6 cellular contexts compared by ENCODE assay signal in the genomic region with DNA sequence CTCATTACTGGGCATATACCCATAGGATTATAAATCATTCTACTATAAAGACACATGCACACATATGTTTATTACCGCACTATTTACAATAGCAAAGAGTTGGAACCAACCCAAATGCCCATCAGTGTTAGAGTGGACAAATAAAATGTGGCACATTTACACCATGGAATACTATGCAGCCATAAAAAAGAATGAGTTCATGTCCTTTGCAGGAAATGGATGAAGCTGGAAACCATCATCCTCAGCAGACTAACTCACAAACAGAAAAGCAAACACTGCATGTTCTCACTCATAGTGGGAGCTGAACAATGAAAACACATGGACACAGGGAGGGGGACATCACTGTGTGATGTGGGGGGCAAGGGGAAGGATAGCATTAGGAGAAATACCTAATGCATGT. TPM values are rescaled to one million over a fixed set of nuclear protein-coding genes. Genes with fewer than 3 reads are reported as not detected.
DNase-seq lines count a peak whose midpoint lies in the region; ATAC-seq, FAIRE-seq and TF ChIP-seq lines count a peak whose summit lies in the region.
"Not testable (repeated sequence)": the region's sequence is repeated elsewhere in the genome, so short reads cannot be mapped to it uniquely, and the experiment has no call there.

No MANE protein-coding gene starts in this region.

- H3K9me1 ChIP-seq in K562 (ENCODE audit: control insufficient read depth, insufficient read depth, low read length), result not testable (repeated sequence)

- peaks cover 14% of the 10 kb centered on the region for H3K4me1 Mint-ChIP-seq in CD14-positive monocyte
- peaks cover 14% of the 10 kb centered on the region for H3K4me1 Mint-ChIP-seq in dendritic cell treated with granulocyte-macrophage colony-stimulating factor and Interleukin-4, amounts not matched to agents 40 ng/mL and 50 ng/mL, for 4 days (ENCODE audit: low read depth)

- peak overlapping the region in 5 of 7 donors; percentile 93 to 99 (median 96) for H3K27ac Mint-ChIP-seq in CD14-positive monocyte
- peak overlapping the region; percentile 80 for H3K27ac Mint-ChIP-seq in dendritic cell treated with granulocyte-macrophage colony-stimulating factor and Interleukin-4, amounts not matched to agents 40 ng/mL and 50 ng/mL, for 4 days

- H3K4me1 ChIP-seq in HEK293 (ENCODE audit: control insufficient read depth, insufficient read depth, low read length), result not testable (repeated sequence)
- H3K4me1 ChIP-seq in K562 (replicated peaks in 1 of 2; ENCODE audit: control insufficient read depth in 2 of 2, insufficient read depth in 2 of 2, low read length in 2 of 2), result peaks cover 2 to 12% of the 10 kb centered on the region in 2 experiments
- H3K4me1 ChIP-seq in neutrophil (ENCODE audit: control insufficient read depth in 1 of 2, insufficient read depth in 1 of 2, low read depth in 1 of 2, low read length in 1 of 2), result peaks cover 19 to 20% of the 10 kb centered on the region in 2 experiments

- H3K36me3 ChIP-seq in HEK293 (ENCODE audit: control insufficient read depth in 2 of 2, insufficient read depth in 1 of 2, low read length in 2 of 2); K562 (ENCODE audit: control insufficient read depth, insufficient read depth, low read length); neutrophil: not testable (repeated sequence)

- H4K20me1 ChIP-seq in K562 (replicated peaks; ENCODE audit: control insufficient read depth, insufficient read depth, low read length), result not testable (repeated sequence)

- not testable (repeated sequence) for H3K27ac ChIP-seq in HEK293 (ENCODE audit: extremely low read depth, low read depth, low read length); K562 (ENCODE audit: extremely low read depth, low read depth, low read length)
- H3K27ac ChIP-seq in HL-60 (replicated peaks) (peak overlapping the region; percentile 52), neutrophil (peak overlapping the region; percentile 86)

- TF ChIP-seq CTCF in CD14-positive monocyte (IDR thresholded peaks at IDR 0.05); HEK293 (tag by site-specific recombination; IDR thresholded peaks at IDR 0.05); HL-60 (IDR thresholded peaks at IDR 0.05; ENCODE audit: insufficient read depth, low read length); K562 (IDR thresholded peaks at IDR 0.05 in 2 of 3, conservative IDR thresholded peaks at IDR 0.05 in 1 of 3; ENCODE audit: insufficient read depth in 2 of 3, low read depth in 1 of 3, low read length in 3 of 3); neutrophil (IDR thresholded peaks at IDR 0.05): not testable (repeated sequence)

- FAIRE-seq in K562 (lab: Jason Lieb, UNC), result not testable (repeated sequence)

- POLR2A ChIA-PET in HEK293 (lab: Yijun Ruan, JAX); K562 (lab: Yijun Ruan, JAX): not testable (repeated sequence)

- TF ChIP-seq POLR2A in K562 (conservative IDR thresholded peaks at IDR 0.05), result not testable (repeated sequence)

- H3K9ac ChIP-seq in K562 (ENCODE audit: insufficient read depth in 1 of 2, low read depth in 2 of 2, low read length in 2 of 2), result not testable (repeated sequence)

- not testable (repeated sequence) for H3K27me3 Mint-ChIP-seq in CD14-positive monocyte (ENCODE audit: low read depth in 3 of 3); dendritic cell treated with granulocyte-macrophage colony-stimulating factor and Interleukin-4, amounts not matched to agents 40 ng/mL and 50 ng/mL, for 4 days

- not testable (repeated sequence) for BruUV-seq in K562 (replicated peaks; lab: Mats Ljungman, UMichigan)

- H3K9me3 ChIP-seq in HEK293 (ENCODE audit: control insufficient read depth, insufficient read depth, low read depth, low read length); K562 (replicated peaks; ENCODE audit: control insufficient read depth, insufficient read depth, low read depth, low read length); neutrophil: not testable (repeated sequence)

- WGBS in K562 (ENCODE audit: insufficient coverage, low coverage, missing lambda C conversion rate), result 29% methylated on average over 1 of the region's 1 CpG

- in situ Hi-C loops in K562 (cut with MboI), result not testable (repeated sequence)

- DNase-seq in CD14-positive monocyte (ENCODE audit: low spot score); HL-60 (ENCODE audit: low read depth in 1 of 2, low spot score in 1 of 2); K562 (ENCODE audit: extremely low read depth in 1 of 4, low spot score in 3 of 4): not testable (repeated sequence)

- not testable (repeated sequence) for H3K79me2 ChIP-seq in K562 (ENCODE audit: control insufficient read depth, insufficient read depth, low read length)

- H3K4me2 ChIP-seq in K562 (ENCODE audit: insufficient read depth, low read length), result not testable (repeated sequence)

- H3K27me3 ChIP-seq in HL-60 (ENCODE audit: insufficient read depth, poor library complexity, severe bottlenecking); K562 (ENCODE audit: control insufficient read depth in 2 of 2, insufficient read depth in 2 of 2, low read length in 2 of 2); neutrophil: not testable (repeated sequence)

- peaks cover 9 to 28% (median 22%) of the 10 kb centered on the region in 7 donors for H3K9me3 Mint-ChIP-seq in CD14-positive monocyte
- H3K9me3 Mint-ChIP-seq in dendritic cell treated with granulocyte-macrophage colony-stimulating factor and Interleukin-4, amounts not matched to agents 40 ng/mL and 50 ng/mL, for 4 days, result peaks cover 22% of the 10 kb centered on the region

- H3K36me3 Mint-ChIP-seq in CD14-positive monocyte; dendritic cell treated with granulocyte-macrophage colony-stimulating factor and Interleukin-4, amounts not matched to agents 40 ng/mL and 50 ng/mL, for 4 days (ENCODE audit: low read depth): not testable (repeated sequence)

- not testable (repeated sequence) for H2AFZ ChIP-seq in K562 (ENCODE audit: low read depth, low read length)

- CTCF ChIA-PET in HEK293 (lab: Yijun Ruan, JAX); K562 (lab: Yijun Ruan, JAX; ENCODE audit: low intra/inter-chr PET ratio): not testable (repeated sequence)

- intact Hi-C loops in CD14-positive monocyte (cut with micrococcal nuclease); K562 (cut with micrococcal nuclease); dendritic cell treated with granulocyte-macrophage colony-stimulating factor and Interleukin-4, amounts not matched to agents 40 ng/mL and 50 ng/mL, for 4 days (cut with micrococcal nuclease): not testable (repeated sequence)

- not testable (repeated sequence) for TF ChIP-seq RAD21 in K562 (CRISPR knock-in tag; conservative IDR thresholded peaks at IDR 0.05 in 1 of 2, IDR thresholded peaks at IDR 0.05 in 1 of 2)

- not testable (repeated sequence) for H3K4me3 ChIP-seq in HEK293 (ENCODE audit: low read depth, low read length); HL-60 (replicated peaks; ENCODE audit: insufficient read depth, low read length); K562; neutrophil (ENCODE audit: low read depth in 1 of 2, low read length in 1 of 2)

- not testable (repeated sequence) for ATAC-seq in K562

- not testable (repeated sequence) for TF ChIP-seq EP300 in K562 (IDR thresholded peaks at IDR 0.05; ENCODE audit: low read length)

- not testable (repeated sequence) for H3K4me3 Mint-ChIP-seq in CD14-positive monocyte; dendritic cell treated with granulocyte-macrophage colony-stimulating factor and Interleukin-4, amounts not matched to agents 40 ng/mL and 50 ng/mL, for 4 days

RNA-seq across cellular contexts. Expression of gene COPS4, which starts 11.4 kb away (rescaled TPM):
- polyA plus RNA-seq in CD14-positive monocyte, result 10 to 100 TPM; 54.5 to 54.7 TPM
- 19.1 and 28.5 TPM in 2 replicates for total RNA-seq in K562 (2011; cell fraction: chromatin; rRNA removed; ENCODE audit: low replicate concordance)
- total RNA-seq in K562 (2011; cell fraction: nucleolus; rRNA removed), result 9.5 and 12.2 TPM in 2 replicates
- total RNA-seq in K562 (2011; cell fraction: nucleoplasm; rRNA removed), result 18.7 and 26.3 TPM in 2 replicates
- total RNA-seq in K562 (2014; rRNA removed), result 46.6 and 67.8 TPM in 2 replicates
- total RNA-seq in K562 (2014; rRNA removed; fragmentation: Illumina TruSeq; extraction: Trizol), result 69.9 and 76.0 TPM in 2 replicates
- total RNA-seq in K562 (2015; rRNA removed; fragmentation: Illumina TruSeq; extraction: Trizol), result 67.9 and 70.9 TPM in 2 replicates
- 44.7 and 48.6 TPM in 2 replicates for total RNA-seq in K562 (2021)
- 59.4 and 77.9 TPM in 2 replicates for polyA plus RNA-seq in K562 (2011; rRNA removed)
- 36.8 and 37.1 TPM in 2 replicates for polyA plus RNA-seq in K562 (2011; cell fraction: cytosol; rRNA removed)
- 14.8 and 20.0 TPM in 2 replicates for polyA plus RNA-seq in K562 (2011; cell fraction: nucleus; rRNA removed)
- polyA plus RNA-seq in K562 (2012), result 49.8 and 86.2 TPM in 2 replicates
- 82.4 and 82.7 TPM in 2 replicates for polyA plus RNA-seq in K562 (2014; fragmentation: Illumina TruSeq; extraction: Trizol)
- 100 to 1,000 TPM; 171 to 180 TPM for polyA plus RNA-seq in K562 (2014; fragmentation: Nextera tagmentation; extraction: Ambion mirVana)
- 57.5 and 78.4 TPM in 2 replicates for polyA plus RNA-seq in K562 (2014; rRNA removed)
- polyA minus RNA-seq in K562 (2011; rRNA and poly(A)+ RNA removed), result 67.7 and 73.6 TPM in 2 replicates
- 13.8 and 21.3 TPM in 2 replicates for polyA minus RNA-seq in K562 (2011; cell fraction: cytosol; rRNA and poly(A)+ RNA removed)
- 13.3 and 22.9 TPM in 2 replicates for polyA minus RNA-seq in K562 (2011; cell fraction: nucleus; rRNA and poly(A)+ RNA removed)

RNA-seq across cellular contexts. Expression of gene LIN54, which starts 13.0 kb away (rescaled TPM):
- polyA plus RNA-seq in CD14-positive monocyte, result 1 to 10 TPM; 2.9 to 6.4 TPM
- total RNA-seq in K562 (2011; cell fraction: chromatin; rRNA removed; ENCODE audit: low replicate concordance), result 32.4 and 47.9 TPM in 2 replicates
- 13.2 and 15.8 TPM in 2 replicates for total RNA-seq in K562 (2011; cell fraction: nucleolus; rRNA removed)
- 21.3 and 40.8 TPM in 2 replicates for total RNA-seq in K562 (2011; cell fraction: nucleoplasm; rRNA removed)
- 14.3 and 15.4 TPM in 2 replicates for total RNA-seq in K562 (2014; rRNA removed)
- 19.4 and 22.2 TPM in 2 replicates for total RNA-seq in K562 (2014; rRNA removed; fragmentation: Illumina TruSeq; extraction: Trizol)
- total RNA-seq in K562 (2015; rRNA removed; fragmentation: Illumina TruSeq; extraction: Trizol), result 21.4 and 22.5 TPM in 2 replicates
- total RNA-seq in K562 (2021), result 15.8 and 17.7 TPM in 2 replicates
- 17.3 and 22.2 TPM in 2 replicates for polyA plus RNA-seq in K562 (2011; rRNA removed)
- 12.6 and 13.5 TPM in 2 replicates for polyA plus RNA-seq in K562 (2011; cell fraction: cytosol; rRNA removed)
- 11.7 and 11.9 TPM in 2 replicates for polyA plus RNA-seq in K562 (2011; cell fraction: nucleus; rRNA removed)
- 9.6 and 9.8 TPM in 2 replicates for polyA plus RNA-seq in K562 (2012)
- 15.4 and 16.8 TPM in 2 replicates for polyA plus RNA-seq in K562 (2014; fragmentation: Illumina TruSeq; extraction: Trizol)
- 1 to 10 TPM; 2.2 to 2.5 TPM for polyA plus RNA-seq in K562 (2014; fragmentation: Nextera tagmentation; extraction: Ambion mirVana)
- polyA plus RNA-seq in K562 (2014; rRNA removed), result 11.6 and 13.7 TPM in 2 replicates
- polyA minus RNA-seq in K562 (2011; rRNA and poly(A)+ RNA removed), result 53.0 and 63.6 TPM in 2 replicates
- polyA minus RNA-seq in K562 (2011; cell fraction: cytosol; rRNA and poly(A)+ RNA removed), result 11.9 and 15.4 TPM in 2 replicates
- 17.5 and 23.4 TPM in 2 replicates for polyA minus RNA-seq in K562 (2011; cell fraction: nucleus; rRNA and poly(A)+ RNA removed)
